15 cellular contexts compared by ENCODE assay signal in genomic region chr11:32602657-32603410, GRCh38. TPM values are rescaled to one million over a fixed set of nuclear protein-coding genes. Genes with fewer than 3 reads are reported as not detected.
DNase-seq lines count a peak whose midpoint lies in the region; TF ChIP-seq lines count a peak whose summit lies in the region.
"Had no signal": no experiment of that assay in that cellular context is flagged by ENCODE, and none has a peak within 500 bp of the region (broad histone marks: within the 10 kb centered on the region; RNA-seq: fewer than 3 reads in every experiment).

No MANE protein-coding gene starts in this region.

- H3K27me3 ChIP-seq in breast epithelium (no peaks in the 10 kb centered on the region), spleen (replicated peaks in 1 of 7) (no peaks in the 10 kb centered on the region)
- H3K27me3 ChIP-seq: MG63 had no signal

- H3K9me3 Mint-ChIP-seq in MCF 10A (ENCODE audit: unreplicated experiment) (no peaks in the 10 kb centered on the region), endothelial cell (ENCODE audit: unreplicated experiment) (peaks cover 5% of the 10 kb centered on the region)

- POLR2A ChIA-PET in MCF 10A (lab: Yijun Ruan, JAX): no interaction called here

- CTCF ChIA-PET in MCF 10A (lab: Yijun Ruan, JAX): no interaction called here

- TF ChIP-seq CTCF in MCF 10A (IDR thresholded peaks at IDR 0.05; ENCODE audit: unreplicated experiment) (no peak), breast epithelium (IDR thresholded peaks at IDR 0.05) (no peak), endothelial cell (IDR thresholded peaks at IDR 0.05; ENCODE audit: unreplicated experiment) (no peak), spleen (IDR thresholded peaks at IDR 0.05 in 8 of 11, conservative IDR thresholded peaks at IDR 0.05 in 3 of 11) (no peak)

- peak overlapping the region; percentile 25 for H3K27ac Mint-ChIP-seq in MCF 10A (ENCODE audit: low read depth, unreplicated experiment)
- H3K27ac Mint-ChIP-seq in endothelial cell (ENCODE audit: unreplicated experiment): peak overlapping the region; percentile 28

- H3K36me3 Mint-ChIP-seq in MCF 10A (ENCODE audit: insufficient read depth, unreplicated experiment) (peaks cover 73% of the 10 kb centered on the region), endothelial cell (ENCODE audit: low read depth, unreplicated experiment) (peaks cover 17% of the 10 kb centered on the region)

- no peak overlapping the region for H3K4me3 Mint-ChIP-seq in MCF 10A (ENCODE audit: unreplicated experiment)
- no peak overlapping the region for H3K4me3 Mint-ChIP-seq in endothelial cell (ENCODE audit: unreplicated experiment)

- no peaks in the 10 kb centered on the region for H3K4me1 Mint-ChIP-seq in MCF 10A (ENCODE audit: insufficient read depth, unreplicated experiment)
- no peaks in the 10 kb centered on the region for H3K4me1 Mint-ChIP-seq in endothelial cell (ENCODE audit: unreplicated experiment)

- no peak for DNase-seq in MCF 10A (ENCODE audit: unreplicated experiment)
- no peak for DNase-seq in breast epithelium (ENCODE audit: low spot score in 2 of 2)
- peak; percentile 23 for DNase-seq in M059J (ENCODE audit: low read depth)
- no peak for DNase-seq in endothelial cell (ENCODE audit: low spot score)
- no peak for DNase-seq in spleen
- DNase-seq in stimulated activated CD4-positive, alpha-beta T cell treated with anti-CD3 and anti-CD28 coated beads, Interleukin-2, amount 100 ng/mL, for 48 hours: no peak
- DNase-seq in NCI-H1105 treated with DMSO at 0.1 percent for 48 hours (lab: John Stamatoyannopoulos, UW): no peak
- no peak for DNase-seq in central memory CD4-positive, alpha-beta T cell
- DNase-seq: activated CD4-positive, alpha-beta T cell treated with anti-CD3 and anti-CD28 coated beads for 1 hour; mesenchymal stem cell; MG63; NCI-H187; NCI-H446 treated with DMSO at 0.1 percent for 48 hours; substantia nigra; T-helper 9 cell had no signal

- H3K4me1 ChIP-seq in breast epithelium (no peaks in the 10 kb centered on the region), spleen (peaks cover 0 to 22% (median 6%) of the 10 kb centered on the region in 6 donors)

- H3K4me3 ChIP-seq in breast epithelium (no peak overlapping the region), spleen (no peak overlapping the region)
- H3K4me3 ChIP-seq: MG63 had no signal

- no peak overlapping the region for H3K27ac ChIP-seq in breast epithelium
- H3K27ac ChIP-seq in spleen: peak overlapping the region in 5 of 8 donors; percentile 8 to 53 (median 18)

- TF ChIP-seq POLR2A in breast epithelium (IDR thresholded peaks at IDR 0.05) (no peak), spleen (IDR thresholded peaks at IDR 0.05) (no peak)

- H3K9me3 ChIP-seq in breast epithelium: no peaks in the 10 kb centered on the region
- peaks cover 0 to 3% (median 0%) of the 10 kb centered on the region in 8 donors for H3K9me3 ChIP-seq in spleen
- H3K9me3 ChIP-seq: MG63 had no signal

- no TSS peak for BruUV-seq in MCF 10A (replicated peaks; lab: Mats Ljungman, UMichigan)

- no peaks in the 10 kb centered on the region for H3K27me3 Mint-ChIP-seq in MCF 10A (ENCODE audit: insufficient read depth, unreplicated experiment)
- no peaks in the 10 kb centered on the region for H3K27me3 Mint-ChIP-seq in endothelial cell (ENCODE audit: unreplicated experiment)

- intact Hi-C loops in MCF 10A (cut with micrococcal nuclease): no loop called here
- intact Hi-C loops in breast epithelium (cut with DNase I; ENCODE audit: low total_unique reads): no loop called here
- intact Hi-C loops in spleen (cut with DNase I; ENCODE audit: low total_unique reads): no loop called here

- H3K36me3 ChIP-seq in breast epithelium (peaks cover 13% of the 10 kb centered on the region), spleen (peaks cover 0 to 90% (median 55%) of the 10 kb centered on the region in 6 donors)

- 44 to 62% (median 48%) methylated on average over 4 of the region's 4 CpGs for WGBS in spleen, 5 donors

RNA-seq across cellular contexts. Expression of gene EIF3M, which starts 19.2 kb away (rescaled TPM):
- total RNA-seq in MCF 10A (2022) (356 and 443 TPM in 2 replicates), breast epithelium (100 to 1,000 TPM; 268 to 398 (median 393) TPM), endothelial cell (ENCODE audit: unreplicated experiment) (235 TPM), spleen (100 to 1,000 TPM; 171 to 468 (median 214) TPM)
- 762 and 937 TPM in 2 replicates for total RNA-seq in M059J (2014; rRNA removed; shearing (Covaris generic))
- polyA plus RNA-seq in spleen: 100 to 1,000 TPM; 223 to 324 (median 284) TPM

Comparison
In these comparisons a context has a peak if more than half of its experiments do, and no peak if none do; other contexts are left out.
1. H3K27ac ChIP-seq: peak in spleen (5 of 8); none in breast epithelium (0 of 2).